ENCODE assay signal across 8 cellular contexts in genomic region chr10:101779544-101780186, GRCh38. TPM values are rescaled to one million over a fixed set of nuclear protein-coding genes. Genes with fewer than 3 reads are reported as not detected.
DNase-seq lines count a peak whose midpoint lies in the region; ATAC-seq and TF ChIP-seq lines count a peak whose summit lies in the region.

No MANE protein-coding gene starts in this region.

- H3K27ac ChIP-seq in C4-2B: peak overlapping the region; percentile 2; the same call in 1 of the 2 replicates
- H3K27ac ChIP-seq in esophagus muscularis mucosa (replicated peaks in 1 of 4): no peak overlapping the region
- H3K27ac ChIP-seq in muscle layer of colon (ENCODE audit: low read depth, low read length): no peak overlapping the region

- no peak for TF ChIP-seq POLR2A in esophagus muscularis mucosa (IDR thresholded peaks at IDR 0.05; ENCODE audit: low read depth)

- TF ChIP-seq EP300 in esophagus muscularis mucosa (IDR thresholded peaks at IDR 0.05): no peak

- DNase-seq in NCI-H526 treated with DMSO at 0.1 percent for 48 hours (lab: John Stamatoyannopoulos, UW): peak; percentile 18
- DNase-seq in activated T-cell treated with anti-CD3 and anti-CD28 coated beads, Interleukin-2, amount 50 U/mL, for 4 hours: peak; percentile 81
- DNase-seq in esophagus muscularis mucosa (ENCODE audit: extremely low spot score): no peak
- peak; percentile 56 to 74 for DNase-seq in stimulated activated CD8-positive, alpha-beta memory T cell treated with anti-CD3 and anti-CD28 coated beads, Interleukin-4, amount 100 ng/mL, for 4 hours (ENCODE audit: low read depth in 2 of 2, low spot score in 1 of 2)

- TF ChIP-seq CTCF in C4-2B (conservative IDR thresholded peaks at IDR 0.05) (peak; percentile 96), esophagus muscularis mucosa (IDR thresholded peaks at IDR 0.05) (peak in 2 of 3 experiments; percentile 68 to 83)

- H3K4me1 ChIP-seq in esophagus muscularis mucosa (peaks cover 54 to 82% (median 77%) of the 10 kb centered on the region in 4 donors), muscle layer of colon (ENCODE audit: insufficient read depth, low read length) (peaks cover 38% of the 10 kb centered on the region)

- H3K36me3 ChIP-seq in esophagus muscularis mucosa (peaks cover 0 to 8% (median 7%) of the 10 kb centered on the region in 4 donors), muscle layer of colon (ENCODE audit: insufficient read depth, low read length) (peaks cover 5% of the 10 kb centered on the region)

- no peaks in the 10 kb centered on the region for H3K9me3 ChIP-seq in esophagus muscularis mucosa
- H3K9me3 ChIP-seq in muscle layer of colon (ENCODE audit: low read length): no peaks in the 10 kb centered on the region

- peak; percentile 36 for ATAC-seq in GM21717 (IDR thresholded peaks at IDR 0.05; ENCODE audit: unreplicated experiment)
- ATAC-seq in activated T-cell treated with anti-CD3 and anti-CD28 coated beads, Interleukin-2, amount 50 U/mL, for 4 hours: peak; percentile 51 to 55
- ATAC-seq in GM21423 (IDR thresholded peaks at IDR 0.05; ENCODE audit: unreplicated experiment): no peak

- WGBS in esophagus muscularis mucosa: 6% methylated on average over 19 of the region's 51 CpGs

- peak overlapping the region; percentile 70 for H3K4me3 Mint-ChIP-seq in activated T-cell treated with anti-CD3 and anti-CD28 coated beads, Interleukin-2, amount 50 U/mL, for 4 hours

- peaks cover 34% of the 10 kb centered on the region for H3K27me3 Mint-ChIP-seq in activated T-cell treated with anti-CD3 and anti-CD28 coated beads, Interleukin-2, amount 50 U/mL, for 4 hours (ENCODE audit: low read depth)

- intact Hi-C loops in esophagus muscularis mucosa (cut with DNase I): loop anchor here (5.0 to 10.0 kb wide), 4 partner anchors 38 to 565 kb away; partner anchors contain the start of gene OGA

- H3K4me1 Mint-ChIP-seq in activated T-cell treated with anti-CD3 and anti-CD28 coated beads, Interleukin-2, amount 50 U/mL, for 4 hours (ENCODE audit: low read depth): peaks cover 51% of the 10 kb centered on the region

- H3K9ac ChIP-seq in muscle layer of colon (ENCODE audit: low read length): no peak overlapping the region

- H3K27me3 ChIP-seq in esophagus muscularis mucosa (peaks cover 8 to 52% (median 31%) of the 10 kb centered on the region in 4 donors), muscle layer of colon (ENCODE audit: control insufficient read depth in 1 of 2, insufficient read depth in 2 of 2, low read length in 2 of 2) (peaks cover 26 to 55% of the 10 kb centered on the region in 2 donors)

- H3K4me3 ChIP-seq in esophagus muscularis mucosa: peak overlapping the region; percentile 45 to 59 (median 51)
- peak overlapping the region; percentile 29 to 58 for H3K4me3 ChIP-seq in muscle layer of colon (ENCODE audit: low read depth in 1 of 2, low read length in 2 of 2)

- peaks cover 19% of the 10 kb centered on the region for H3K36me3 Mint-ChIP-seq in activated T-cell treated with anti-CD3 and anti-CD28 coated beads, Interleukin-2, amount 50 U/mL, for 4 hours (ENCODE audit: insufficient read depth)

- H3K9me3 Mint-ChIP-seq in activated T-cell treated with anti-CD3 and anti-CD28 coated beads, Interleukin-2, amount 50 U/mL, for 4 hours: no peaks in the 10 kb centered on the region

RNA-seq across cellular contexts. Expression of gene NPM3, which starts 3.6 kb away (rescaled TPM):
- total RNA-seq in activated T-cell treated with anti-CD3 and anti-CD28 coated beads, Interleukin-2, amount 50 U/mL, for 4 hours: 100 to 1,000 TPM; 213 to 285 (median 265) TPM
- 10 to 100 TPM; 15.6 to 31.5 (median 16.5) TPM for total RNA-seq in esophagus muscularis mucosa

RNA-seq across cellular contexts. Expression of gene FGF8, which starts 3.8 kb away (rescaled TPM):
- total RNA-seq in activated T-cell treated with anti-CD3 and anti-CD28 coated beads, Interleukin-2, amount 50 U/mL, for 4 hours: under 1 TPM in 1 of 3 donors, not detected in 2; 0.24 TPM
- not detected for total RNA-seq in esophagus muscularis mucosa

RNA-seq across cellular contexts. Expression of gene OGA, which starts 38.6 kb away (rescaled TPM):
- 10 to 100 TPM; 52.0 to 72.2 (median 64.5) TPM for total RNA-seq in activated T-cell treated with anti-CD3 and anti-CD28 coated beads, Interleukin-2, amount 50 U/mL, for 4 hours
- total RNA-seq in esophagus muscularis mucosa: 100 to 1,000 TPM in 2 of 4 donors, 10 to 100 TPM in 2; 85.4 to 131 (median 101) TPM

Comparison
In these comparisons a context has a peak if more than half of its experiments do, and no peak if none do; other contexts are left out.
1. RNA of gene NPM3, which starts 3.6 kb away (total RNA-seq): 213 to 285 TPM in activated T-cell treated with anti-CD3 and anti-CD28 coated beads, Interleukin-2, amount 50 U/mL, for 4 hours; 15.6 to 31.5 TPM in esophagus muscularis mucosa; every median in the first group is over 4 times any median in the second.